ENCODE assay signal across 37 cellular contexts in genomic region chr7:79719216-79719615, GRCh38.
"Had no signal": no experiment of that assay in that cellular context is flagged by ENCODE, and none has a peak within 500 bp of the region (broad histone marks: within the 10 kb centered on the region; RNA-seq: fewer than 3 reads in every experiment).

No MANE protein-coding gene starts in this region.

- H3K9me3 ChIP-seq: adrenal gland, body of pancreas, breast epithelium, MG63, Peyer's patch had no signal

- H3K4me1 Mint-ChIP-seq: activated B cell treated with CpG ODN at 0.5 μM for 24 hours had no signal

- H3K9me3 Mint-ChIP-seq: activated B cell treated with CpG ODN at 0.5 μM for 24 hours; activated naive CD4-positive, alpha-beta T cell treated with anti-CD3 and anti-CD28 coated beads for 36 hours; activated T-cell treated with anti-CD3 and anti-CD28 coated beads, Interleukin-2, amount 50 U/mL, for 4 hours; activated T-helper 1 cell treated with anti-CD3 and anti-CD28 coated beads, Interleukin-12 subunit alpha, Interleukin-12 subunit beta, Interleukin-2, Interleukin-4 antibody, amounts not matched to agents 30 ng/mL and 10 ng/mL and 1 ng/mL, durations not matched to agents 14 hours and 24 hours and 36 hours had no signal

- H3K27ac Mint-ChIP-seq: activated B cell treated with CpG ODN at 0.5 μM for 24 hours; activated CD4-positive, alpha-beta memory T cell treated with anti-CD3 and anti-CD28 coated beads for 36 hours; activated naive CD4-positive, alpha-beta T cell treated with anti-CD3 and anti-CD28 coated beads for 36 hours; activated naive CD4-positive, alpha-beta T cell treated with anti-CD3 and anti-CD28 coated beads, Interleukin-2, amount 50 U/mL, for 72 hours; activated T-helper 1 cell treated with anti-CD3 and anti-CD28 coated beads, Interleukin-12 subunit alpha, Interleukin-12 subunit beta, Interleukin-2, Interleukin-4 antibody, amounts not matched to agents 30 ng/mL and 10 ng/mL and 1 ng/mL, durations not matched to agents 14 hours and 24 hours and 36 hours had no signal

- H3K36me3 Mint-ChIP-seq: activated CD4-positive, alpha-beta memory T cell treated with anti-CD3 and anti-CD28 coated beads for 36 hours; activated naive CD4-positive, alpha-beta T cell treated with anti-CD3 and anti-CD28 coated beads, Interleukin-2, amount 50 U/mL, for 72 hours had no signal

- DNase-seq: activated B cell treated with CpG ODN at 0.5 μM for 24 hours; activated CD4-positive, alpha-beta memory T cell treated with anti-CD3 and anti-CD28 coated beads for 36 hours; activated CD4-positive, alpha-beta T cell treated with anti-CD3 and anti-CD28 coated beads for 4 hours; activated CD4-positive, alpha-beta T cell treated with anti-CD3 and anti-CD28 coated beads, Interleukin-2, amount 50 U/mL, for 1 hour; activated CD4-positive, CD25-positive, alpha-beta regulatory T cell treated with anti-CD3 and anti-CD28 coated beads, Interleukin-2, amount 50 U/mL, for 72 hours; activated CD8-positive, alpha-beta memory T cell treated with anti-CD3 and anti-CD28 coated beads, Interleukin-2, amount 50 U/mL, for 4 hours; activated gamma-delta T cell treated with Interleukin-2 at 50 U/mL for 16 hours; activated naive CD4-positive, alpha-beta T cell treated with anti-CD3 and anti-CD28 coated beads for 36 hours; activated T-cell treated with anti-CD3 and anti-CD28 coated beads for 4 hours; activated T-cell treated with anti-CD3 and anti-CD28 coated beads, Interleukin-2, amount 50 U/mL, for 4 hours; adrenal gland; body of pancreas; Kasumi-1; KG1; MG63; NCI-H1048; NCI-H1105 treated with DMSO at 0.1 percent for 48 hours; NCI-H1436; NCI-H1694; NCI-H1930; NCI-H2081 treated with DMSO at 0.1 percent for 48 hours; NCI-H226; NCI-H446 treated with DMSO at 0.1 percent for 48 hours; NCI-H524; NCI-H69; NCI-H82; PC-3; Peyer's patch; RPMI8226; SW 1271; T-helper 1 cell; T-helper 2 cell; T-helper 9 cell had no signal

- H3K4me3 ChIP-seq: adrenal gland, body of pancreas, breast epithelium, MG63, Peyer's patch had no signal

- ATAC-seq: activated naive CD4-positive, alpha-beta T cell treated with anti-CD3 and anti-CD28 coated beads, Interleukin-2, amount 50 U/mL, for 72 hours; activated T-cell treated with anti-CD3 and anti-CD28 coated beads, Interleukin-2, amount 50 U/mL, for 4 hours; body of pancreas; PC-3 had no signal

- H3K27me3 Mint-ChIP-seq: activated B cell treated with CpG ODN at 0.5 μM for 24 hours; activated CD4-positive, alpha-beta memory T cell treated with anti-CD3 and anti-CD28 coated beads for 36 hours had no signal

- H3K27me3 ChIP-seq: adrenal gland, body of pancreas, breast epithelium, MG63, Peyer's patch had no signal

- H3K4me1 ChIP-seq: adrenal gland, body of pancreas, breast epithelium, Peyer's patch had no signal

- H3K27ac ChIP-seq: adrenal gland, body of pancreas, breast epithelium, Peyer's patch, VCaP had no signal

- H3K4me3 Mint-ChIP-seq: activated B cell treated with CpG ODN at 0.5 μM for 24 hours; activated CD4-positive, alpha-beta memory T cell treated with anti-CD3 and anti-CD28 coated beads for 36 hours; activated naive CD4-positive, alpha-beta T cell treated with anti-CD3 and anti-CD28 coated beads for 36 hours; activated T-cell treated with anti-CD3 and anti-CD28 coated beads, Interleukin-2, amount 50 U/mL, for 4 hours; activated T-helper 1 cell treated with anti-CD3 and anti-CD28 coated beads, Interleukin-12 subunit alpha, Interleukin-12 subunit beta, Interleukin-2, Interleukin-4 antibody, amounts not matched to agents 30 ng/mL and 10 ng/mL and 1 ng/mL, durations not matched to agents 14 hours and 24 hours and 36 hours had no signal
